18 cellular contexts compared by ENCODE assay signal in genomic region chr11:5289696-5290095, GRCh38. TPM values are rescaled to one million over a fixed set of nuclear protein-coding genes. Genes with fewer than 3 reads are reported as not detected.
"Had no signal": no experiment of that assay in that cellular context is flagged by ENCODE, and none has a peak within 500 bp of the region (broad histone marks: within the 10 kb centered on the region; RNA-seq: fewer than 3 reads in every experiment).

No MANE protein-coding gene starts in this region.

- H2AFZ ChIP-seq: neural progenitor cell had no signal

- DNase-seq: activated effector memory CD4-positive, alpha-beta T cell treated with Interleukin-2 at 50 U/mL for 16 hours; activated T-cell treated with anti-CD3 and anti-CD28 coated beads, Interleukin-2, amount 50 U/mL, for 1 hour; amniotic stem cell; dorsolateral prefrontal cortex; esophagus squamous epithelium; pancreas; thyroid gland; uterus had no signal

- H3K4me3 ChIP-seq: dorsolateral prefrontal cortex, esophagus squamous epithelium, gastroesophageal sphincter, neural progenitor cell, pancreas, thyroid gland, uterus had no signal

- H3K27me3 ChIP-seq: dorsolateral prefrontal cortex, esophagus squamous epithelium, gastroesophageal sphincter, neural progenitor cell, pancreas, thyroid gland, uterus had no signal

- H3K27ac Mint-ChIP-seq: activated naive CD4-positive, alpha-beta T cell treated with anti-CD3 and anti-CD28 coated beads, Interleukin-2, amount 50 U/mL, for 24 hours; brain; neural progenitor cell had no signal

- H3K27ac ChIP-seq: dorsolateral prefrontal cortex, esophagus squamous epithelium, gastroesophageal sphincter, neural progenitor cell, pancreas, thyroid gland, uterus had no signal

- H3K4me1 Mint-ChIP-seq: activated naive CD4-positive, alpha-beta T cell treated with anti-CD3 and anti-CD28 coated beads, Interleukin-2, amount 50 U/mL, for 24 hours; brain; neural progenitor cell had no signal

- H3K4me3 Mint-ChIP-seq: activated naive CD4-positive, alpha-beta T cell treated with anti-CD3 and anti-CD28 coated beads, Interleukin-2, amount 50 U/mL, for 24 hours; brain; neural progenitor cell had no signal

- H3K27me3 Mint-ChIP-seq: activated naive CD4-positive, alpha-beta T cell treated with anti-CD3 and anti-CD28 coated beads, Interleukin-2, amount 50 U/mL, for 24 hours had no signal

- ATAC-seq: gastroesophageal sphincter, pancreas had no signal

- H3K36me3 Mint-ChIP-seq: activated naive CD4-positive, alpha-beta T cell treated with anti-CD3 and anti-CD28 coated beads, Interleukin-2, amount 50 U/mL, for 24 hours; brain; neural progenitor cell had no signal

- FAIRE-seq: endometrium, pancreas had no signal

- H3K36me3 ChIP-seq: esophagus squamous epithelium, gastroesophageal sphincter, neural progenitor cell, pancreas, thyroid gland, uterus had no signal

- H3K4me2 ChIP-seq: neural progenitor cell had no signal

- H3K4me1 ChIP-seq: esophagus squamous epithelium, gastroesophageal sphincter, neural progenitor cell, pancreas, thyroid gland, uterus had no signal

- H3K9me3 ChIP-seq: esophagus squamous epithelium, gastroesophageal sphincter, pancreas, thyroid gland, uterus had no signal

- H3K9me3 Mint-ChIP-seq: activated naive CD4-positive, alpha-beta T cell treated with anti-CD3 and anti-CD28 coated beads, Interleukin-2, amount 50 U/mL, for 24 hours; brain; neural progenitor cell had no signal

- H3K9ac ChIP-seq: neural progenitor cell had no signal

RNA-seq across cellular contexts. Expression of gene OR51B4, which starts 12.1 kb away (rescaled TPM):
- total RNA-seq: chondrocyte; esophagus squamous epithelium; gastroesophageal sphincter; kidney epithelial cell; liver; pancreas; T-helper 2 cell treated with Interferon-gamma antibody and Interleukin-4, amounts not matched to agents 100 ng/mL and 5 ng/mL, for 36 hours; thyroid gland had no signal
- polyA plus RNA-seq: liver, pancreas had no signal

RNA-seq across cellular contexts. Expression of gene HBE1, which starts 20.0 kb away (rescaled TPM):
- total RNA-seq: chondrocyte; esophagus squamous epithelium; kidney epithelial cell; T-helper 2 cell treated with Interferon-gamma antibody and Interleukin-4, amounts not matched to agents 100 ng/mL and 5 ng/mL, for 36 hours had no signal
- polyA plus RNA-seq: liver, pancreas had no signal

RNA-seq across cellular contexts. Expression of gene OR51B2, which starts 34.4 kb away (rescaled TPM):
- total RNA-seq: chondrocyte; esophagus squamous epithelium; kidney epithelial cell; pancreas; skeletal muscle tissue; T-helper 2 cell treated with Interferon-gamma antibody and Interleukin-4, amounts not matched to agents 100 ng/mL and 5 ng/mL, for 36 hours; thyroid gland had no signal
- polyA plus RNA-seq: liver, pancreas had no signal

RNA-seq across cellular contexts. Expression of gene HBG2, which starts 35.1 kb away (rescaled TPM):
- total RNA-seq: chondrocyte; esophagus squamous epithelium; gastroesophageal sphincter; kidney epithelial cell; T-helper 2 cell treated with Interferon-gamma antibody and Interleukin-4, amounts not matched to agents 100 ng/mL and 5 ng/mL, for 36 hours; thyroid gland had no signal
- polyA plus RNA-seq: pancreas had no signal

RNA-seq across cellular contexts. Expression of gene HBG1, which starts 40.0 kb away (rescaled TPM):
- total RNA-seq: chondrocyte; esophagus squamous epithelium; gastroesophageal sphincter; kidney epithelial cell; T-helper 2 cell treated with Interferon-gamma antibody and Interleukin-4, amounts not matched to agents 100 ng/mL and 5 ng/mL, for 36 hours; thyroid gland had no signal
- polyA plus RNA-seq: liver, pancreas had no signal
